ENCODE assay signal across 1 cellular context in the genomic region with DNA sequence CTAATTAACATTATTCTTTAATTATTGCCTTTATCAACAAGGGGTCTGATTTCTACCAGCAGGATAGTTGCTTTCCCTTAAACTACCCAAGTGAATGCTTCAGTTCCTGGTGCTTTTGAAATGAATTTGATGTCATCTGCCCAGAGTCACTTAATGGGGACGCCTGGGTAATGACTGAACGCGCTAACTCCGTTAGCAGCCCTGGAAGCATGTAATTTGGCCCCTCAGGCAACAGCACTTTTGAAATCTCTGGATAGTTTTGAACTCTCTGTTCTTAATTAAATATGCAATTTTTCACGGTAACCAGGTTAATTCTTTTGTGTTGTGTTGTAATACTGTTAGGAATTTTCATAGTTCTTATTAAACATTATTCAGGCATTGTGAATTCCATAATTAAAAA.
TF ChIP-seq lines count a peak whose summit lies in the region.

No MANE protein-coding gene starts in this region.

TF ChIP-seq in K562, 482 proteins besides CTCF, POLR2A, EP300 and RAD21:
- TF ChIP-seq SAFB2 (IDR thresholded peaks at IDR 0.05; ENCODE audit: borderline replicate concordance, low read depth, low read length, severe bottlenecking) (no peak), TCF7 (IDR thresholded peaks at IDR 0.05; ENCODE audit: borderline replicate concordance) (no peak)
